Comparison of ENCODE assay signal across 11 cellular contexts in genomic region chr16:12098429-12099310, GRCh38.
"Had no signal": no experiment of that assay in that cellular context is flagged by ENCODE, and none has a peak within 500 bp of the region (broad histone marks: within the 10 kb centered on the region; RNA-seq: fewer than 3 reads in every experiment).

No MANE protein-coding gene starts in this region.

- H3K9me3 ChIP-seq: ascending aorta, pancreas, tibial artery, uterus had no signal

- ATAC-seq: activated CD8-positive, alpha-beta T cell treated with anti-CD3 and anti-CD28 coated beads for 36 hours; activated naive CD8-positive, alpha-beta T cell treated with anti-CD3 and anti-CD28 coated beads, Interleukin-2, amount 50 U/mL, for 24 hours had no signal

- H3K36me3 ChIP-seq: ascending aorta, pancreas, tibial artery, uterus had no signal

- H3K27me3 ChIP-seq: ascending aorta, pancreas, tibial artery, uterus had no signal

- H3K27ac Mint-ChIP-seq: activated CD8-positive, alpha-beta T cell treated with anti-CD3 and anti-CD28 coated beads for 36 hours; activated naive CD8-positive, alpha-beta T cell treated with anti-CD3 and anti-CD28 coated beads, Interleukin-2, amount 50 U/mL, for 24 hours; activated T-helper 1 cell treated with anti-CD3 and anti-CD28 coated beads, Interleukin-12 subunit alpha, Interleukin-12 subunit beta, Interleukin-2, Interleukin-4 antibody, amounts not matched to agents 30 ng/mL and 10 ng/mL and 1 ng/mL, durations not matched to agents 14 hours and 24 hours and 36 hours; T-helper 1 cell treated with Interleukin-12 subunit alpha and Interleukin-12 subunit beta and Interleukin-4 antibody, amounts not matched to agents 30 μg/mL and 1 μg/mL, for 36 hours had no signal

- H3K4me3 ChIP-seq: ascending aorta, pancreas, tibial artery, uterus had no signal

- H3K27me3 Mint-ChIP-seq: activated CD8-positive, alpha-beta T cell treated with anti-CD3 and anti-CD28 coated beads for 36 hours; activated naive CD8-positive, alpha-beta T cell treated with anti-CD3 and anti-CD28 coated beads, Interleukin-2, amount 50 U/mL, for 24 hours had no signal

- H3K4me3 Mint-ChIP-seq: activated CD8-positive, alpha-beta T cell treated with anti-CD3 and anti-CD28 coated beads for 36 hours; activated naive CD8-positive, alpha-beta T cell treated with anti-CD3 and anti-CD28 coated beads, Interleukin-2, amount 50 U/mL, for 24 hours; activated T-helper 1 cell treated with anti-CD3 and anti-CD28 coated beads, Interleukin-12 subunit alpha, Interleukin-12 subunit beta, Interleukin-2, Interleukin-4 antibody, amounts not matched to agents 30 ng/mL and 10 ng/mL and 1 ng/mL, durations not matched to agents 14 hours and 24 hours and 36 hours; T-helper 1 cell treated with Interleukin-12 subunit alpha and Interleukin-12 subunit beta and Interleukin-4 antibody, amounts not matched to agents 30 μg/mL and 1 μg/mL, for 36 hours had no signal

- H3K27ac ChIP-seq: ascending aorta, pancreas, tibial artery had no signal

- H3K4me1 ChIP-seq: pancreas, uterus had no signal

- DNase-seq: activated CD4-positive, CD25-positive, alpha-beta regulatory T cell treated with anti-CD3 and anti-CD28 coated beads, Interleukin-2, amount 50 U/mL, for 72 hours; activated CD8-positive, alpha-beta memory T cell treated with anti-CD3 and anti-CD28 coated beads, Interleukin-2, amount 50 U/mL, for 4 hours; activated CD8-positive, alpha-beta T cell treated with anti-CD3 and anti-CD28 coated beads for 36 hours; activated naive CD4-positive, alpha-beta T cell treated with Interleukin-2 at 50 U/mL for 16 hours; activated naive CD8-positive, alpha-beta T cell treated with anti-CD3 and anti-CD28 coated beads, Interleukin-2, amount 50 U/mL, for 24 hours; tibial artery; uterus had no signal

- H3K9me3 Mint-ChIP-seq: activated CD8-positive, alpha-beta T cell treated with anti-CD3 and anti-CD28 coated beads for 36 hours; activated naive CD8-positive, alpha-beta T cell treated with anti-CD3 and anti-CD28 coated beads, Interleukin-2, amount 50 U/mL, for 24 hours; activated T-helper 1 cell treated with anti-CD3 and anti-CD28 coated beads, Interleukin-12 subunit alpha, Interleukin-12 subunit beta, Interleukin-2, Interleukin-4 antibody, amounts not matched to agents 30 ng/mL and 10 ng/mL and 1 ng/mL, durations not matched to agents 14 hours and 24 hours and 36 hours; T-helper 1 cell treated with Interleukin-12 subunit alpha and Interleukin-12 subunit beta and Interleukin-4 antibody, amounts not matched to agents 30 μg/mL and 1 μg/mL, for 36 hours had no signal
